Comparison of ENCODE assay signal across 8 cellular contexts in the genomic region with DNA sequence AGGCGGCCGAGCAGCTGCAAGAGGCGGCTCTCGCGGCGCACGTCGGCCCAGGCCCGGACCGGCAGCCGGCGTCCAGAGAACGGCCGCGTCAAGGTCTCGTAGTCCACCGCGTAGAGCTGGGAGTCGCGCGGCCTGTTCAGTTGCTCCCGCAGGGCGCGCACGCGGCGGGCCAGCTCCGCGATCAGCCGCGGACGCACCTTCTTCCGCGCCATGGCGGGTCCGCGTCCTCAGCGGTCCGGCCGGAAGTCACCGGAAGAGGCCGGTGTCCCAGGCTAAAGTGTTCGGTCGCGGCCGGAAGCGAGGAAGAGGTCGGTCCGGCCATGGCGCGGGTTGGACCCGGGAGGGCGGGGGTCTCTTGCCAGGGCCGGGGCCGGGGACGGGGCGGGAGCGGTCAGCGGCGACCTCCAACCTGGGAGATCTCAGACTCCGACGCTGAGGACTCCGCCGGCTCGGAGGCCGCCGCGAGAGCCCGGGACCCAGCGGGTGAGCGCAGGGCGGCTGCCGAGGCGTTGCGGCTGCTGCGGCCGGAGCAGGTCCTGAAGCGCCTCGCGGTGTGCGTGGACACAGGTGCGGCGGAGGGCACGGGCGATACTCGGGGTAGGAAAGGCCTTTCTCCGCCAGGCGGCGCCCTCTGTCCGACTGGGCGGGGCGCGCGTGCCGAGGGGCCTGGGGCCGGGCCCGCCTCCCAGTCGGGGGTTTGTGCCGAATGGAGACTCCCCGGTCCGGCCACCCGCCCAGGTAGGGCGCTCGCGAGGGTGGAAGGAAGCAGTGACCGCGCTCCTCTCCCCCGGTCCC. TPM values are rescaled to one million over a fixed set of nuclear protein-coding genes. Genes with fewer than 3 reads are reported as not detected.
A peak's percentile ranks its signal among the peaks of the same experiment; 100 is the strongest.
DNase-seq lines count a peak whose midpoint lies in the region; ATAC-seq and TF ChIP-seq lines count a peak whose summit lies in the region.

A gene (minus strand): TSS at position 227 of the 795 bp plus-strand sequence. CDS start 15 bp downstream, at position 212.

- H3K4me1 ChIP-seq in SJSA1 (replicated peaks) (peaks cover 30% of the 10 kb centered on the region), gastroesophageal sphincter (peaks cover 0 to 66% (median 27%) of the 10 kb centered on the region in 3 donors)

- DNase-seq in D341Med (ENCODE audit: low spot score) (peak; percentile 87), M059J (ENCODE audit: low read depth) (peak; percentile 80), SJSA1 (ENCODE audit: low read depth in 1 of 2, low spot score in 2 of 2) (peak; percentile 83 to 87), nucleus accumbens (lab: John Stamatoyannopoulos, UW) (peak in 53 of 56 donors; percentile 26 to 87 (median 66)), substantia nigra (lab: John Stamatoyannopoulos, UW) (peak in 45 of 49 donors; percentile 32 to 86 (median 69))
- peak; percentile 82 for DNase-seq in activated naive CD4-positive, alpha-beta T cell treated with Interleukin-2 at 50 U/mL for 16 hours

- TF ChIP-seq POLR2A in gastroesophageal sphincter (IDR thresholded peaks at IDR 0.05), result peak; percentile 59 to 65

- ATAC-seq in GM21576 (IDR thresholded peaks at IDR 0.05; ENCODE audit: unreplicated experiment), result peak; percentile 40
- peak; percentile 63 for ATAC-seq in gastroesophageal sphincter

- H3K36me3 ChIP-seq in SJSA1, result peaks cover 89% of the 10 kb centered on the region
- H3K36me3 ChIP-seq in gastroesophageal sphincter, result peaks cover 0 to 53% of the 10 kb centered on the region in 2 donors

- peaks cover 4% of the 10 kb centered on the region for H3K9me3 ChIP-seq in SJSA1 (replicated peaks)
- H3K9me3 ChIP-seq in gastroesophageal sphincter, result no peaks in the 10 kb centered on the region

- peak in 3 of 4 experiments; percentile 71 to 88 (median 77) for TF ChIP-seq CTCF in gastroesophageal sphincter (IDR thresholded peaks at IDR 0.05)

- H3K27ac ChIP-seq in SJSA1 (peak within 1 kb of the TSS; percentile 55), gastroesophageal sphincter (peak within 1 kb of the TSS; percentile 48 to 99 (median 97)), substantia nigra (ENCODE audit: low read depth, low read length, poor library complexity, severe bottlenecking) (peak within 1 kb of the TSS; percentile 88)

- H3K27me3 ChIP-seq in SJSA1 (replicated peaks), result no peaks in the 10 kb centered on the region
- H3K27me3 ChIP-seq in gastroesophageal sphincter, result no peaks in the 10 kb centered on the region

- no peak for TF ChIP-seq EP300 in gastroesophageal sphincter (IDR thresholded peaks at IDR 0.05)

- WGBS in gastroesophageal sphincter (ENCODE audit: low coverage in 1 of 2), 2 donors, result no CpG with 5 or more reads among the region's 108 CpGs

- H3K4me3 ChIP-seq in SJSA1, result peak within 1 kb of the TSS; percentile 98
- H3K4me3 ChIP-seq in gastroesophageal sphincter, result peak within 1 kb of the TSS; percentile 71 to 84

RNA-seq across cellular contexts. Expression of the gene that starts here (rescaled TPM):
- 115 and 133 TPM in 2 replicates for total RNA-seq in M059J (2014; rRNA removed; shearing (Covaris generic))
- 132 and 178 TPM in 2 replicates for total RNA-seq in SJSA1 (2014; rRNA removed; shearing (Covaris generic))
- total RNA-seq in gastroesophageal sphincter, result 10 to 100 TPM; 44.4 to 72.8 (median 61.3) TPM

Comparison
In these comparisons a context has a peak if more than half of its experiments do, and no peak if none do; other contexts are left out.
1. Peak in every context shown above with its lines: DNase-seq, ATAC-seq, H3K4me3 ChIP-seq and H3K27ac ChIP-seq.